ENCODE assay signal across 30 cellular contexts in genomic region chr20:33459599-33459998, GRCh38.
"Had no signal": no experiment of that assay in that cellular context is flagged by ENCODE, and none has a peak within 500 bp of the region (broad histone marks: within the 10 kb centered on the region; RNA-seq: fewer than 3 reads in every experiment).

No MANE protein-coding gene starts in this region.

- H3K4me3 Mint-ChIP-seq: activated B cell treated with CpG ODN at 0.5 μM for 24 hours; activated CD4-positive, alpha-beta memory T cell treated with anti-CD3 and anti-CD28 coated beads for 36 hours; activated CD8-positive, alpha-beta memory T cell treated with anti-CD3 and anti-CD28 coated beads, Interleukin-2, amount 10 ng/mL, durations not matched to agents 7 days and 5 days; activated CD8-positive, alpha-beta T cell treated with anti-CD3 and anti-CD28 coated beads, Interleukin-2, amount 10 ng/mL, durations not matched to agents 7 days and 5 days; activated naive CD4-positive, alpha-beta T cell treated with anti-CD3 and anti-CD28 coated beads for 36 hours; activated naive CD8-positive, alpha-beta T cell treated with anti-CD3 and anti-CD28 coated beads for 36 hours; activated naive CD8-positive, alpha-beta T cell treated with anti-CD3 and anti-CD28 coated beads, Interleukin-2, amount 50 U/mL, for 24 hours; activated T-helper 17 cell treated with anti-CD3 and anti-CD28 coated beads, Interleukin-2, amount 50 U/mL, for 72 hours; effector memory CD8-positive, alpha-beta T cell had no signal

- H3K9me3 ChIP-seq: adrenal gland, body of pancreas, esophagus muscularis mucosa, gastroesophageal sphincter, heart right ventricle had no signal

- FAIRE-seq: colon had no signal

- H3K27me3 Mint-ChIP-seq: activated B cell treated with CpG ODN at 0.5 μM for 24 hours; activated CD4-positive, alpha-beta memory T cell treated with anti-CD3 and anti-CD28 coated beads for 36 hours; activated CD8-positive, alpha-beta memory T cell treated with anti-CD3 and anti-CD28 coated beads, Interleukin-2, amount 10 ng/mL, durations not matched to agents 7 days and 5 days; activated naive CD8-positive, alpha-beta T cell treated with anti-CD3 and anti-CD28 coated beads for 36 hours; activated naive CD8-positive, alpha-beta T cell treated with anti-CD3 and anti-CD28 coated beads, Interleukin-2, amount 50 U/mL, for 24 hours; activated T-helper 17 cell treated with anti-CD3 and anti-CD28 coated beads, Interleukin-2, amount 50 U/mL, for 72 hours; effector memory CD8-positive, alpha-beta T cell had no signal

- H3K27ac ChIP-seq: adrenal gland, body of pancreas, esophagus muscularis mucosa, gastroesophageal sphincter, heart right ventricle, WERI-Rb-1 had no signal

- H3K9me3 Mint-ChIP-seq: activated B cell treated with CpG ODN at 0.5 μM for 24 hours; activated CD4-positive, alpha-beta memory T cell treated with anti-CD3 and anti-CD28 coated beads for 36 hours; activated naive CD4-positive, alpha-beta T cell treated with anti-CD3 and anti-CD28 coated beads for 36 hours; activated naive CD8-positive, alpha-beta T cell treated with anti-CD3 and anti-CD28 coated beads for 36 hours; activated naive CD8-positive, alpha-beta T cell treated with anti-CD3 and anti-CD28 coated beads, Interleukin-2, amount 50 U/mL, for 24 hours; activated T-helper 17 cell treated with anti-CD3 and anti-CD28 coated beads, Interleukin-2, amount 50 U/mL, for 72 hours; effector memory CD8-positive, alpha-beta T cell had no signal

- H3K4me1 ChIP-seq: adrenal gland, body of pancreas had no signal

- H3K36me3 ChIP-seq: adrenal gland, esophagus muscularis mucosa, gastroesophageal sphincter, heart right ventricle, WERI-Rb-1 had no signal

- ATAC-seq: activated CD4-positive, CD25-positive, alpha-beta regulatory T cell treated with anti-CD3 and anti-CD28 coated beads, Interleukin-2, amount 50 U/mL, for 24 hours; activated CD8-positive, alpha-beta memory T cell treated with anti-CD3 and anti-CD28 coated beads, Interleukin-2, amount 10 ng/mL, durations not matched to agents 7 days and 5 days; activated CD8-positive, alpha-beta T cell treated with anti-CD3 and anti-CD28 coated beads, Interleukin-2, amount 10 ng/mL, durations not matched to agents 7 days and 5 days; activated naive CD8-positive, alpha-beta T cell treated with anti-CD3 and anti-CD28 coated beads, Interleukin-2, amount 50 U/mL, for 24 hours; activated T-helper 17 cell treated with anti-CD3 and anti-CD28 coated beads, Interleukin-2, amount 50 U/mL, for 72 hours; body of pancreas; effector memory CD8-positive, alpha-beta T cell; gastroesophageal sphincter; heart right ventricle had no signal

- H3K36me3 Mint-ChIP-seq: activated CD4-positive, alpha-beta memory T cell treated with anti-CD3 and anti-CD28 coated beads for 36 hours; activated CD8-positive, alpha-beta memory T cell treated with anti-CD3 and anti-CD28 coated beads, Interleukin-2, amount 10 ng/mL, durations not matched to agents 7 days and 5 days; activated naive CD8-positive, alpha-beta T cell treated with anti-CD3 and anti-CD28 coated beads for 36 hours had no signal

- H3K27ac Mint-ChIP-seq: activated B cell treated with CpG ODN at 0.5 μM for 24 hours; activated CD4-positive, alpha-beta memory T cell treated with anti-CD3 and anti-CD28 coated beads for 36 hours; activated CD8-positive, alpha-beta memory T cell treated with anti-CD3 and anti-CD28 coated beads, Interleukin-2, amount 10 ng/mL, durations not matched to agents 7 days and 5 days; activated CD8-positive, alpha-beta T cell treated with anti-CD3 and anti-CD28 coated beads, Interleukin-2, amount 10 ng/mL, durations not matched to agents 7 days and 5 days; activated naive CD4-positive, alpha-beta T cell treated with anti-CD3 and anti-CD28 coated beads for 36 hours; activated naive CD8-positive, alpha-beta T cell treated with anti-CD3 and anti-CD28 coated beads for 36 hours; activated naive CD8-positive, alpha-beta T cell treated with anti-CD3 and anti-CD28 coated beads, Interleukin-2, amount 50 U/mL, for 24 hours; activated T-helper 17 cell treated with anti-CD3 and anti-CD28 coated beads, Interleukin-2, amount 50 U/mL, for 72 hours; effector memory CD8-positive, alpha-beta T cell had no signal

- H3K4me3 ChIP-seq: adrenal gland, body of pancreas, esophagus muscularis mucosa, gastroesophageal sphincter, heart right ventricle had no signal

- DNase-seq: activated B cell treated with CpG ODN at 0.5 μM for 24 hours; activated CD4-positive, alpha-beta T cell treated with anti-CD3 and anti-CD28 coated beads for 48 hours; activated CD4-positive, alpha-beta T cell treated with anti-CD3 and anti-CD28 coated beads, Interleukin-2, amount 50 U/mL, for 1 hour; activated CD8-positive, alpha-beta memory T cell treated with anti-CD3 and anti-CD28 coated beads, Interleukin-2, amount 10 ng/mL, durations not matched to agents 7 days and 5 days; activated CD8-positive, alpha-beta memory T cell treated with anti-CD3 and anti-CD28 coated beads, Interleukin-2, amount 50 U/mL, for 4 hours; activated CD8-positive, alpha-beta T cell treated with anti-CD3 and anti-CD28 coated beads, Interleukin-2, amount 10 ng/mL, durations not matched to agents 7 days and 5 days; activated effector memory CD4-positive, alpha-beta T cell treated with Interleukin-2 at 50 U/mL for 16 hours; activated gamma-delta T cell treated with Interleukin-2 at 50 U/mL for 16 hours; activated naive CD4-positive, alpha-beta T cell treated with anti-CD3 and anti-CD28 coated beads for 36 hours; activated naive CD8-positive, alpha-beta T cell treated with anti-CD3 and anti-CD28 coated beads for 36 hours; activated naive CD8-positive, alpha-beta T cell treated with anti-CD3 and anti-CD28 coated beads, Interleukin-2, amount 50 U/mL, for 24 hours; activated T-cell treated with anti-CD3 and anti-CD28 coated beads, Interleukin-2, amount 50 U/mL, for 1 hour; adrenal gland; aorta; body of pancreas; cortex of kidney; dermis blood vessel endothelial cell; effector CD4-positive, alpha-beta T cell; effector memory CD8-positive, alpha-beta T cell; erythroblast; foreskin melanocyte; heart right ventricle; T-helper 9 cell; WERI-Rb-1 had no signal

- H3K4me1 Mint-ChIP-seq: activated naive CD8-positive, alpha-beta T cell treated with anti-CD3 and anti-CD28 coated beads for 36 hours; activated naive CD8-positive, alpha-beta T cell treated with anti-CD3 and anti-CD28 coated beads, Interleukin-2, amount 50 U/mL, for 24 hours had no signal
